ENCODE assay signal across 8 cellular contexts in the genomic region with DNA sequence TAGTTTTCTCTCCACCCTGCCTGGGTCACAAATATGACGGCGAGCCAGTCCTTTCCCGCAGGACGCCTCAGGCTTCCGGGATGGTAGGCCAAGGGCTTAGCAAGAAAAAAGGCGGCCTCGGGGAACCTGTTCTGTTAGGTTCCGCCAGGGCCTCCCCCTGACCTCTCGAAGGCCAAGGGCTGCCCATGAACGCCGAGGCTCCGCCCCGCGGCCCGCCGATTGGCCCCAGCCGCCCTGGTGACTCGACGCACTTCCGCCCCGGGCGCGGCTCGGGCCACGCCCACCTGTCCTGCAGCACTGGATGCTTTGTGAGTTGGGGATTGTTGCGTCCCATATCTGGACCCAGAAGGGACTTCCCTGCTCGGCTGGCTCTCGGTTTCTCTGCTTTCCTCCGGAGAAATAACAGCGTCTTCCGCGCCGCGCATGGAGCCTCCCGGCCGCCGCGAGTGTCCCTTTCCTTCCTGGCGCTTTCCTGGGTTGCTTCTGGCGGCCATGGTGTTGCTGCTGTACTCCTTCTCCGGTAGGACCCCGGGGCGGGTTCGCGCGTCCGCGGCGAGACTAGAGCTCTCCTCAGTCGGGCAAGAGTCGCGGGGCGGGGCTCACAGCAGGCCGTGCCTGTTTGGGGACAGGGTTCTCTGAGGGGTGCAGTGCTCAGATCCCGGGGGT. TPM values are rescaled to one million over a fixed set of nuclear protein-coding genes. Genes with fewer than 3 reads are reported as not detected.
DNase-seq lines count a peak whose midpoint lies in the region; ATAC-seq and TF ChIP-seq lines count a peak whose summit lies in the region.

A gene (plus strand): TSS at position 265 of the 666 bp plus-strand sequence. CDS start 159 bp downstream, at position 424.

- peak within 1 kb of the TSS; percentile 70 to 82 (median 79) for H3K27ac ChIP-seq in BLaER1 treated with 17β-estradiol and CSF1 and Interleukin-3, amounts not matched to agents 10 nM and 100 nM
- peak within 1 kb of the TSS; percentile 91 to 95 for H3K27ac ChIP-seq in left lung

- peak within 1 kb of the TSS; percentile 81 to 99 (median 95) for H3K4me2 ChIP-seq in BLaER1 treated with 17β-estradiol and CSF1 and Interleukin-3, amounts not matched to agents 10 nM and 100 nM

- H4K20me1 ChIP-seq in BLaER1 treated with 17β-estradiol and CSF1 and Interleukin-3, amounts not matched to agents 10 nM and 100 nM: peaks cover 23 to 46% (median 41%) of the 10 kb centered on the region in 11 experiments; a peak in 19 of 22 replicates

- intact Hi-C loops in left lung (cut with DNase I): no loop called here

- peak within 1 kb of the TSS; percentile 73 to 95 (median 87) for H3K4me3 ChIP-seq in BLaER1 treated with 17β-estradiol and CSF1 and Interleukin-3, amounts not matched to agents 10 nM and 100 nM
- peak within 1 kb of the TSS; percentile 82 to 88 for H3K4me3 ChIP-seq in left lung

- H3K27me3 ChIP-seq in BLaER1 treated with 17β-estradiol and CSF1 and Interleukin-3, amounts not matched to agents 10 nM and 100 nM: no peaks in the 10 kb centered on the region
- no peaks in the 10 kb centered on the region for H3K27me3 ChIP-seq in left lung

- ATAC-seq in GM19351 (IDR thresholded peaks at IDR 0.05; ENCODE audit: unreplicated experiment) (peak; percentile 92), HG03521 (IDR thresholded peaks at IDR 0.05; ENCODE audit: unreplicated experiment) (peak; percentile 97), left lung (peak; percentile 95)

- H3K36me3 ChIP-seq in BLaER1 treated with 17β-estradiol and CSF1 and Interleukin-3, amounts not matched to agents 10 nM and 100 nM: peaks cover 1 to 12% (median 4%) of the 10 kb centered on the region in 11 experiments; a peak in 15 of 22 replicates
- H3K36me3 ChIP-seq in left lung: no peaks in the 10 kb centered on the region

- peak; percentile 97 for DNase-seq in NCI-H748 (lab: John Stamatoyannopoulos, UW; ENCODE audit: unreplicated experiment)
- DNase-seq in activated CD4-positive, alpha-beta T cell treated with anti-CD3 and anti-CD28 coated beads, Interleukin-2, amount 50 U/mL, for 1 hour: peak; percentile 92
- peak; percentile 82 for DNase-seq in dedifferentiated amniotic fluid mesenchymal stem cell (ENCODE audit: extremely low spot score)
- DNase-seq in left lung: peak; percentile 96 to 97
- DNase-seq in stimulated activated CD4-positive, alpha-beta T cell treated with anti-CD3 and anti-CD28 coated beads, Interleukin-2, amount 100 ng/mL, for 48 hours: peak; percentile 89 to 90

- peak in 1 of 2 donors; percentile 34 for TF ChIP-seq CTCF in left lung (IDR thresholded peaks at IDR 0.05)

- peaks cover 28 to 48% (median 37%) of the 10 kb centered on the region in 10 experiments for H3K4me1 ChIP-seq in BLaER1 treated with 17β-estradiol and CSF1 and Interleukin-3, amounts not matched to agents 10 nM and 100 nM
- H3K4me1 ChIP-seq in left lung: peaks cover 18 to 62% of the 10 kb centered on the region in 2 donors

- H3K9me3 ChIP-seq in BLaER1 treated with 17β-estradiol and CSF1 and Interleukin-3, amounts not matched to agents 10 nM and 100 nM (replicated peaks in 1 of 11): peaks cover 0 to 6% (median 0%) of the 10 kb centered on the region in 11 experiments; a peak in 1 of 22 replicates
- H3K9me3 ChIP-seq in left lung: no peaks in the 10 kb centered on the region

- H3K9ac ChIP-seq in BLaER1 treated with 17β-estradiol and CSF1 and Interleukin-3, amounts not matched to agents 10 nM and 100 nM: peak within 1 kb of the TSS; percentile 75 to 91 (median 85)

RNA-seq across cellular contexts. Expression of the gene that starts here (rescaled TPM):
- 100 to 1,000 TPM; 307 to 342 TPM for total RNA-seq in left lung

Comparison
In these comparisons a context has a peak if more than half of its experiments do, and no peak if none do; other contexts are left out.
1. Peak in every context shown above with its lines: DNase-seq, ATAC-seq, H3K4me3 ChIP-seq and H3K27ac ChIP-seq.